In genomic region chr20:3753098-3753497, GRCh38 we compare ENCODE assay signal across 8 cellular contexts. TPM values are rescaled to one million over a fixed set of nuclear protein-coding genes. Genes with fewer than 3 reads are reported as not detected.
A peak's percentile ranks its signal among the peaks of the same experiment; 100 is the strongest.
DNase-seq lines count a peak whose midpoint lies in the region; ATAC-seq and TF ChIP-seq lines count a peak whose summit lies in the region.

No MANE protein-coding gene starts in this region.

- 49 to 56% (median 54%) methylated on average over 4 of the region's 4 CpGs for WGBS in adrenal gland, 4 donors

- DNase-seq in EH (ENCODE audit: low read depth) (peak; percentile 74), SK-N-MC (ENCODE audit: low read depth, low spot score) (peak; percentile 45), adrenal gland (peak; percentile 61 to 85 (median 70)), left cardiac atrium (peak; percentile 64), gastrocnemius medialis (peak in 1 of 2 donors; percentile 35), KG1 (lab: John Stamatoyannopoulos, UW) (no peak)

- no peak overlapping the region for H3K4me3 ChIP-seq in KMS-11 (IDR thresholded peaks at IDR 0.05; ENCODE audit: insufficient read depth, low read depth, low read length)
- no peak overlapping the region for H3K4me3 ChIP-seq in SK-N-MC
- no peak overlapping the region for H3K4me3 ChIP-seq in adrenal gland
- no peak overlapping the region for H3K4me3 ChIP-seq in gastrocnemius medialis

- intact Hi-C loops in adrenal gland (cut with DNase I): no loop called here
- intact Hi-C loops in left cardiac atrium (cut with DNase I): loop anchor here in 1 of 2 donors (5.0 kb wide), 1 partner anchor 36 kb away; no protein-coding TSS in a partner anchor
- intact Hi-C loops in gastrocnemius medialis (cut with DNase I; ENCODE audit: low total_unique reads): no loop called here

- H3K27ac ChIP-seq in KMS-11: no peak overlapping the region
- no peak overlapping the region for H3K27ac ChIP-seq in SK-N-MC
- H3K27ac ChIP-seq in adrenal gland: no peak overlapping the region
- peak overlapping the region in 1 of 4 donors; percentile 10 for H3K27ac ChIP-seq in gastrocnemius medialis

- H3K9ac ChIP-seq in KMS-11 (no peak overlapping the region), SK-N-MC (ENCODE audit: insufficient read length) (no peak overlapping the region)

- H3K36me3 ChIP-seq in KMS-11 (ENCODE audit: insufficient read depth) (no peaks in the 10 kb centered on the region), SK-N-MC (ENCODE audit: insufficient read depth, low read length) (peaks cover 32% of the 10 kb centered on the region), adrenal gland (replicated peaks in 1 of 2) (no peaks in the 10 kb centered on the region), gastrocnemius medialis (no peaks in the 10 kb centered on the region)

- H3K4me2 ChIP-seq in KMS-11: no peak overlapping the region

- ATAC-seq in left cardiac atrium (peak; percentile 64 to 65), gastrocnemius medialis (peak; percentile 72 to 79), HG03354 (IDR thresholded peaks at IDR 0.05; ENCODE audit: poor library complexity, severe bottlenecking, unreplicated experiment) (no peak)

- H3K4me1 ChIP-seq in KMS-11 (ENCODE audit: low read depth, poor library complexity, severe bottlenecking): no peaks in the 10 kb centered on the region
- peaks cover 0 to 5% of the 10 kb centered on the region in 2 donors for H3K4me1 ChIP-seq in adrenal gland (replicated peaks in 1 of 2)
- no peaks in the 10 kb centered on the region for H3K4me1 ChIP-seq in gastrocnemius medialis

- TF ChIP-seq CTCF in KMS-11 (conservative IDR thresholded peaks at IDR 0.05; ENCODE audit: low read depth, low read length) (peak; percentile 52), adrenal gland (IDR thresholded peaks at IDR 0.05) (peak; percentile 55 to 75 (median 71)), gastrocnemius medialis (IDR thresholded peaks at IDR 0.05 in 4 of 5, conservative IDR thresholded peaks at IDR 0.05 in 1 of 5) (peak; percentile 33 to 75 (median 66))

- no peak for TF ChIP-seq POLR2A in adrenal gland (IDR thresholded peaks at IDR 0.05)
- no peak for TF ChIP-seq POLR2A in gastrocnemius medialis (IDR thresholded peaks at IDR 0.05)

- in situ Hi-C loops in gastrocnemius medialis (cut with MboI; ENCODE audit: low sequenced_read_pairs in 4 of 4): loop anchor here in 1 of 4 donors (25.0 kb wide), 1 partner anchor 334 kb away; no protein-coding TSS in a partner anchor

- H2AFZ ChIP-seq in KMS-11 (ENCODE audit: low read depth): no peak overlapping the region

- H4K20me1 ChIP-seq in KMS-11 (ENCODE audit: insufficient read depth): no peaks in the 10 kb centered on the region

- no peaks in the 10 kb centered on the region for H3K79me2 ChIP-seq in KMS-11 (ENCODE audit: insufficient read depth, low read depth)

- no peaks in the 10 kb centered on the region for H3K27me3 ChIP-seq in KMS-11 (ENCODE audit: insufficient read depth, low read depth)
- H3K27me3 ChIP-seq in adrenal gland: no peaks in the 10 kb centered on the region
- peaks cover 6 to 20% (median 8%) of the 10 kb centered on the region in 3 donors for H3K27me3 ChIP-seq in gastrocnemius medialis

- no peaks in the 10 kb centered on the region for H3K9me3 ChIP-seq in SK-N-MC (ENCODE audit: low read depth, low read length)
- no peaks in the 10 kb centered on the region for H3K9me3 ChIP-seq in adrenal gland (replicated peaks in 1 of 3)
- H3K9me3 ChIP-seq in gastrocnemius medialis: no peaks in the 10 kb centered on the region

RNA-seq across cellular contexts. Expression of gene ADISSP, which starts 14.5 kb away (rescaled TPM):
- total RNA-seq in adrenal gland (10 to 100 TPM; 17.6 to 31.5 (median 23.9) TPM), left cardiac atrium (10 to 100 TPM; 17.2 to 23.2 TPM), gastrocnemius medialis (10 to 100 TPM in 2 of 4 donors, 1 to 10 TPM in 2; 5.9 to 16.4 (median 9.6) TPM)
- polyA plus RNA-seq in adrenal gland: 10 to 100 TPM in 2 of 3 donors, 1 to 10 TPM in 1; 4.4 to 42.1 (median 24.4) TPM

RNA-seq across cellular contexts. Expression of gene HSPA12B, which starts 20.6 kb away (rescaled TPM):
- total RNA-seq in adrenal gland: 1 to 10 TPM; 3.4 to 9.3 (median 5.5) TPM
- 10 to 100 TPM in 1 of 3 donors, 1 to 10 TPM in 2; 1.5 to 10.9 (median 9.1) TPM for polyA plus RNA-seq in adrenal gland
- total RNA-seq in left cardiac atrium: 10 to 100 TPM; 15.7 to 19.3 TPM
- 1 to 10 TPM; 3.7 to 8.5 (median 5.8) TPM for total RNA-seq in gastrocnemius medialis

RNA-seq across cellular contexts. Expression of gene SPEF1, which starts 28.1 kb away (rescaled TPM):
- total RNA-seq in adrenal gland (1 to 10 TPM in 1 of 8 donors, under 1 TPM in 6, not detected in 1; 0.14 to 1.4 (median 0.26) TPM), left cardiac atrium (not detected), gastrocnemius medialis (not detected)
- under 1 TPM in 2 of 3 donors, not detected in 1; 0.40 to 0.81 TPM for polyA plus RNA-seq in adrenal gland

RNA-seq across cellular contexts. Expression of gene CENPB, which starts 33.4 kb away (rescaled TPM):
- 100 to 1,000 TPM in 4 of 8 donors, 10 to 100 TPM in 4; 54.4 to 112 (median 102) TPM for total RNA-seq in adrenal gland
- 10 to 100 TPM; 25.8 to 54.8 (median 41.8) TPM for polyA plus RNA-seq in adrenal gland
- total RNA-seq in left cardiac atrium: 10 to 100 TPM; 70.8 to 93.6 TPM
- total RNA-seq in gastrocnemius medialis: 100 to 1,000 TPM in 3 of 4 donors, 10 to 100 TPM in 1; 67.5 to 186 (median 143) TPM

RNA-seq across cellular contexts. Expression of gene SIGLEC1, which starts 40.7 kb away (rescaled TPM):
- total RNA-seq in adrenal gland: 10 to 100 TPM; 17.3 to 47.2 (median 34.9) TPM
- 10 to 100 TPM in 2 of 3 donors, 1 to 10 TPM in 1; 4.8 to 46.4 (median 25.7) TPM for polyA plus RNA-seq in adrenal gland
- total RNA-seq in left cardiac atrium: 10 to 100 TPM; 12.4 to 23.9 TPM
- 1 to 10 TPM in 3 of 4 donors, under 1 TPM in 1; 0.61 to 3.0 (median 2.6) TPM for total RNA-seq in gastrocnemius medialis
